Comparison of ENCODE assay signal across 7 cellular contexts in genomic region chr3:120417272-120417911, GRCh38. TPM values are rescaled to one million over a fixed set of nuclear protein-coding genes. Genes with fewer than 3 reads are reported as not detected.
DNase-seq lines count a peak whose midpoint lies in the region; ATAC-seq and TF ChIP-seq lines count a peak whose summit lies in the region.

No MANE protein-coding gene starts in this region.

- H3K27ac ChIP-seq in hepatocyte, result peak overlapping the region; percentile 58

- no peaks in the 10 kb centered on the region for H4K20me1 ChIP-seq in hepatocyte (ENCODE audit: insufficient read depth, poor library complexity, severe bottlenecking)

- in situ Hi-C loops in GM13977 (cut with MboI; ENCODE audit: low pct_unique_long_range_greater_than_20kb, low sequenced_read_pairs, unreplicated experiment), result loop anchor here (25.0 kb wide), 1 partner anchor 530 kb away; no protein-coding TSS in a partner anchor

- H2AFZ ChIP-seq in hepatocyte, result no peak overlapping the region

- no peaks in the 10 kb centered on the region for H3K36me3 Mint-ChIP-seq in T-helper 2 cell treated with Interferon-gamma antibody and Interleukin-4, amounts not matched to agents 5 μg/mL and 100 μg/mL, for 36 hours (ENCODE audit: low read depth)

- DNase-seq in GM13977 (ENCODE audit: low spot score) (peak; percentile 94), NCI-H1694 (lab: John Stamatoyannopoulos, UW) (peak; percentile 94), astrocyte of the hippocampus (ENCODE audit: low read depth, low spot score) (peak; percentile 98), hepatocyte (ENCODE audit: low spot score) (peak; percentile 96), retinal pigment epithelial cell (ENCODE audit: low read depth) (peak; percentile 97)
- DNase-seq in T-helper 2 cell treated with Interferon-gamma antibody and Interleukin-4, amounts not matched to agents 5 μg/mL and 100 μg/mL, for 36 hours (ENCODE audit: low spot score), result peak; percentile 84

- H3K4me1 ChIP-seq in hepatocyte (ENCODE audit: insufficient read depth), result peaks cover 12% of the 10 kb centered on the region

- H3K27me3 Mint-ChIP-seq in T-helper 2 cell treated with Interferon-gamma antibody and Interleukin-4, amounts not matched to agents 5 μg/mL and 100 μg/mL, for 36 hours (ENCODE audit: low read depth), result peaks cover 14% of the 10 kb centered on the region

- no peak overlapping the region for H3K4me3 ChIP-seq in hepatocyte
- peak overlapping the region; percentile 25 for H3K4me3 ChIP-seq in retinal pigment epithelial cell (ENCODE audit: low read length)

- peak; percentile 99 for ATAC-seq in HG02938 (IDR thresholded peaks at IDR 0.05; ENCODE audit: unreplicated experiment)

- no peaks in the 10 kb centered on the region for H3K36me3 ChIP-seq in hepatocyte (replicated peaks; ENCODE audit: insufficient read depth, low read depth)

- H3K9me3 Mint-ChIP-seq in T-helper 2 cell treated with Interferon-gamma antibody and Interleukin-4, amounts not matched to agents 5 μg/mL and 100 μg/mL, for 36 hours, result no peaks in the 10 kb centered on the region

- H3K4me1 Mint-ChIP-seq in T-helper 2 cell treated with Interferon-gamma antibody and Interleukin-4, amounts not matched to agents 5 μg/mL and 100 μg/mL, for 36 hours (ENCODE audit: low read depth), result peaks cover 16% of the 10 kb centered on the region

- H3K79me2 ChIP-seq in hepatocyte, result peaks cover 5% of the 10 kb centered on the region

- H3K4me3 Mint-ChIP-seq in T-helper 2 cell treated with Interferon-gamma antibody and Interleukin-4, amounts not matched to agents 5 μg/mL and 100 μg/mL, for 36 hours, result peak overlapping the region; percentile 81

- peak overlapping the region; percentile 42 for H3K27ac Mint-ChIP-seq in T-helper 2 cell treated with Interferon-gamma antibody and Interleukin-4, amounts not matched to agents 5 μg/mL and 100 μg/mL, for 36 hours

- TF ChIP-seq CTCF in GM13977 (IDR thresholded peaks at IDR 0.05; ENCODE audit: extremely low read depth, insufficient read depth, missing control alignments) (peak; percentile 82), hepatocyte (IDR thresholded peaks at IDR 0.05; ENCODE audit: poor library complexity) (peak; percentile 95), retinal pigment epithelial cell (conservative IDR thresholded peaks at IDR 0.05; ENCODE audit: low read depth, low read length) (peak; percentile 83)

- no peaks in the 10 kb centered on the region for H3K27me3 ChIP-seq in hepatocyte

- H3K9me3 ChIP-seq in hepatocyte (ENCODE audit: low read depth), result no peaks in the 10 kb centered on the region

- H3K4me2 ChIP-seq in hepatocyte, result peak overlapping the region; percentile 62

- H3K9me2 ChIP-seq in hepatocyte (replicated peaks; ENCODE audit: insufficient read depth), result no peaks in the 10 kb centered on the region

- WGBS in hepatocyte (ENCODE audit: low lambda C conversion rate, missing lambda C conversion rate), result 2% methylated on average over 9 of the region's 9 CpGs

RNA-seq across cellular contexts. Expression of gene FSTL1, which starts 33.4 kb away (rescaled TPM):
- total RNA-seq in hepatocyte, result 344 and 390 TPM in 2 replicates
- 183 and 195 TPM in 2 replicates for polyA plus RNA-seq in hepatocyte
